Comparison of ENCODE assay signal across 20 cellular contexts in genomic region chr20:36876473-36876833, GRCh38. TPM values are rescaled to one million over a fixed set of nuclear protein-coding genes. Genes with fewer than 3 reads are reported as not detected.
"Had no signal": no experiment of that assay in that cellular context is flagged by ENCODE, and none has a peak within 500 bp of the region (broad histone marks: within the 10 kb centered on the region; RNA-seq: fewer than 3 reads in every experiment).

No MANE protein-coding gene starts in this region.

- DNase-seq: activated CD4-positive, alpha-beta memory T cell treated with anti-CD3 and anti-CD28 coated beads, Interleukin-2, amount 10 ng/mL, durations not matched to agents 7 days and 5 days; activated CD4-positive, alpha-beta T cell treated with anti-CD3 and anti-CD28 coated beads for 4 hours; activated effector memory CD4-positive, alpha-beta T cell treated with Interleukin-2 at 50 U/mL for 16 hours; activated naive CD4-positive, alpha-beta T cell treated with anti-CD3 and anti-CD28 coated beads, Interleukin-2, amount 50 U/mL, for 16 hours; activated T-cell treated with anti-CD3 and anti-CD28 coated beads, Interleukin-2, amount 50 U/mL, for 24 hours; dorsolateral prefrontal cortex; kidney; left ventricle myocardium superior; mesenchymal stem cell; stimulated activated CD4-positive, alpha-beta T cell treated with anti-CD3 and anti-CD28 coated beads, Interleukin-2, amount 100 ng/mL, for 48 hours; stimulated activated naive CD4-positive, alpha-beta T cell; T-helper 2 cell; trophoblast cell had no signal

- H3K27me3 ChIP-seq: dorsolateral prefrontal cortex, ovary had no signal

- H3K9me3 Mint-ChIP-seq: activated CD4-positive, alpha-beta memory T cell treated with anti-CD3 and anti-CD28 coated beads, Interleukin-2, amount 10 ng/mL, durations not matched to agents 7 days and 5 days; activated T-cell treated with anti-CD3 and anti-CD28 coated beads, Interleukin-2, amount 50 U/mL, for 24 hours; neural crest cell; WTC11 had no signal

- H3K4me1 Mint-ChIP-seq: WTC11 had no signal

- H3K36me3 Mint-ChIP-seq: WTC11 had no signal

- ATAC-seq: left ventricle myocardium superior, WTC11 had no signal

- H3K9me3 ChIP-seq: ovary had no signal

- FAIRE-seq: astrocyte, endometrium, kidney, TTC549 had no signal

- H3K27ac Mint-ChIP-seq: activated CD4-positive, alpha-beta memory T cell treated with anti-CD3 and anti-CD28 coated beads, Interleukin-2, amount 10 ng/mL, durations not matched to agents 7 days and 5 days; activated T-cell treated with anti-CD3 and anti-CD28 coated beads, Interleukin-2, amount 50 U/mL, for 24 hours; WTC11 had no signal

- H3K27ac ChIP-seq: dorsolateral prefrontal cortex, ovary had no signal

- H3K36me3 ChIP-seq: ovary had no signal

- H3K27me3 Mint-ChIP-seq: activated CD4-positive, alpha-beta memory T cell treated with anti-CD3 and anti-CD28 coated beads, Interleukin-2, amount 10 ng/mL, durations not matched to agents 7 days and 5 days; activated T-cell treated with anti-CD3 and anti-CD28 coated beads, Interleukin-2, amount 50 U/mL, for 24 hours had no signal

- H3K4me3 Mint-ChIP-seq: activated CD4-positive, alpha-beta memory T cell treated with anti-CD3 and anti-CD28 coated beads, Interleukin-2, amount 10 ng/mL, durations not matched to agents 7 days and 5 days; activated T-cell treated with anti-CD3 and anti-CD28 coated beads, Interleukin-2, amount 50 U/mL, for 24 hours; neural crest cell; WTC11 had no signal

- H3K4me3 ChIP-seq: dorsolateral prefrontal cortex, ovary had no signal

RNA-seq across cellular contexts. Expression of gene TLDC2, which starts 0.5 kb away (rescaled TPM):
- total RNA-seq: activated CD4-positive, alpha-beta memory T cell treated with anti-CD3 and anti-CD28 coated beads, Interleukin-2, amount 10 ng/mL, durations not matched to agents 7 days and 5 days; astrocyte; left ventricle myocardium superior; neural crest cell; pulmonary artery endothelial cell had no signal
